ENCODE assay signal across 15 cellular contexts in genomic region chr17:4740584-4740983, GRCh38. TPM values are rescaled to one million over a fixed set of nuclear protein-coding genes. Genes with fewer than 3 reads are reported as not detected.
DNase-seq lines count a peak whose midpoint lies in the region; ATAC-seq, FAIRE-seq and TF ChIP-seq lines count a peak whose summit lies in the region.
"Had no signal": no experiment of that assay in that cellular context is flagged by ENCODE, and none has a peak within 500 bp of the region (broad histone marks: within the 10 kb centered on the region; RNA-seq: fewer than 3 reads in every experiment).

No MANE protein-coding gene starts in this region.

- peaks cover 24% of the 10 kb centered on the region for H3K27me3 Mint-ChIP-seq in activated T-cell treated with anti-CD3 and anti-CD28 coated beads, Interleukin-2, amount 50 U/mL, for 4 hours (ENCODE audit: low read depth)
- peaks cover 39% of the 10 kb centered on the region for H3K27me3 Mint-ChIP-seq in activated CD4-positive, alpha-beta memory T cell treated with anti-CD3 and anti-CD28 coated beads, Interleukin-2, amount 10 ng/mL, durations not matched to agents 7 days and 5 days
- H3K27me3 Mint-ChIP-seq in stimulated activated naive B cell treated with anti-CD40 and anti-IgM and Interleukin-4, amounts not matched to agents 10 μg/mL and 1 μg/mL and 100 μg/mL, for 72 hours: peaks cover 36 to 43% of the 10 kb centered on the region in 2 donors

- H3K4me1 ChIP-seq in kidney (ENCODE audit: control insufficient read depth in 1 of 2, insufficient read depth in 1 of 2, low read depth in 1 of 2, low read length in 2 of 2): peaks cover 0 to 6% of the 10 kb centered on the region in 2 donors

- FAIRE-seq in kidney (lab: Jason Lieb, UNC): no peak

- H3K36me3 ChIP-seq in kidney (ENCODE audit: control insufficient read depth in 1 of 2, insufficient read depth in 2 of 2, low read length in 2 of 2): no peaks in the 10 kb centered on the region
- H3K36me3 ChIP-seq: left ventricle myocardium inferior had no signal

- no peak for DNase-seq in activated T-cell treated with anti-CD3 and anti-CD28 coated beads, Interleukin-2, amount 50 U/mL, for 4 hours
- DNase-seq in activated T-cell treated with anti-CD3 and anti-CD28 coated beads for 4 hours (no peak), kidney (peak; percentile 69), HuH-7.5 (ENCODE audit: low spot score) (no peak), Ammon's horn (ENCODE audit: low spot score) (no peak), kidney glomerular epithelial cell (lab: John Stamatoyannopoulos, UW) (no peak)
- DNase-seq in activated CD4-positive, alpha-beta memory T cell treated with anti-CD3 and anti-CD28 coated beads, Interleukin-2, amount 10 ng/mL, durations not matched to agents 7 days and 5 days: no peak
- DNase-seq in stimulated activated naive B cell treated with anti-CD40 and anti-IgM and Interleukin-4, amounts not matched to agents 10 μg/mL and 1 μg/mL and 100 μg/mL, for 72 hours: no peak
- DNase-seq: left ventricle myocardium inferior, NCI-H1436, NCI-H446, OCI-M1 had no signal

- peak overlapping the region; percentile 76 for H3K4me3 Mint-ChIP-seq in activated T-cell treated with anti-CD3 and anti-CD28 coated beads, Interleukin-2, amount 50 U/mL, for 4 hours
- peak overlapping the region; percentile 74 for H3K4me3 Mint-ChIP-seq in activated CD4-positive, alpha-beta memory T cell treated with anti-CD3 and anti-CD28 coated beads, Interleukin-2, amount 10 ng/mL, durations not matched to agents 7 days and 5 days
- peak overlapping the region; percentile 76 to 77 for H3K4me3 Mint-ChIP-seq in stimulated activated naive B cell treated with anti-CD40 and anti-IgM and Interleukin-4, amounts not matched to agents 10 μg/mL and 1 μg/mL and 100 μg/mL, for 72 hours

- POLR2A ChIA-PET in activated CD4-positive, alpha-beta memory T cell treated with anti-CD3 and anti-CD28 coated beads, Interleukin-2, amount 10 ng/mL, durations not matched to agents 7 days and 5 days (lab: Charles Lee): interaction anchor here (1.3 to 2.4 kb wide), 2 partner anchors 18 to 50 kb away, joined by 3 to 9 read pairs; no protein-coding TSS in a partner anchor

- no peak overlapping the region for H3K4me3 ChIP-seq in kidney (ENCODE audit: low read length in 2 of 2)

- CTCF ChIA-PET in activated CD4-positive, alpha-beta memory T cell treated with anti-CD3 and anti-CD28 coated beads, Interleukin-2, amount 10 ng/mL, durations not matched to agents 7 days and 5 days (lab: Charles Lee): no interaction called here

- no peak overlapping the region for H3K9ac ChIP-seq in kidney (ENCODE audit: low read length in 2 of 2)

- no peak overlapping the region for H3K27ac Mint-ChIP-seq in activated CD4-positive, alpha-beta memory T cell treated with anti-CD3 and anti-CD28 coated beads, Interleukin-2, amount 10 ng/mL, durations not matched to agents 7 days and 5 days
- peak overlapping the region; percentile 43 for H3K27ac Mint-ChIP-seq in stimulated activated naive B cell treated with anti-CD40 and anti-IgM and Interleukin-4, amounts not matched to agents 10 μg/mL and 1 μg/mL and 100 μg/mL, for 72 hours

- no peak for ATAC-seq in activated T-cell treated with anti-CD3 and anti-CD28 coated beads, Interleukin-2, amount 50 U/mL, for 4 hours
- no peak for ATAC-seq in stimulated activated naive B cell treated with anti-CD40 and anti-IgM and Interleukin-4, amounts not matched to agents 10 μg/mL and 1 μg/mL and 100 μg/mL, for 72 hours (replicated peaks)

- H3K36me3 Mint-ChIP-seq in activated T-cell treated with anti-CD3 and anti-CD28 coated beads, Interleukin-2, amount 50 U/mL, for 4 hours (ENCODE audit: insufficient read depth): no peaks in the 10 kb centered on the region
- peaks cover 3% of the 10 kb centered on the region for H3K36me3 Mint-ChIP-seq in activated CD4-positive, alpha-beta memory T cell treated with anti-CD3 and anti-CD28 coated beads, Interleukin-2, amount 10 ng/mL, durations not matched to agents 7 days and 5 days (ENCODE audit: low read depth)
- H3K36me3 Mint-ChIP-seq in stimulated activated naive B cell treated with anti-CD40 and anti-IgM and Interleukin-4, amounts not matched to agents 10 μg/mL and 1 μg/mL and 100 μg/mL, for 72 hours: no peaks in the 10 kb centered on the region

- H3K4me1 Mint-ChIP-seq in activated T-cell treated with anti-CD3 and anti-CD28 coated beads, Interleukin-2, amount 50 U/mL, for 4 hours (ENCODE audit: low read depth): peaks cover 18% of the 10 kb centered on the region
- H3K4me1 Mint-ChIP-seq in activated CD4-positive, alpha-beta memory T cell treated with anti-CD3 and anti-CD28 coated beads, Interleukin-2, amount 10 ng/mL, durations not matched to agents 7 days and 5 days: peaks cover 25% of the 10 kb centered on the region
- H3K4me1 Mint-ChIP-seq in stimulated activated naive B cell treated with anti-CD40 and anti-IgM and Interleukin-4, amounts not matched to agents 10 μg/mL and 1 μg/mL and 100 μg/mL, for 72 hours: peaks cover 30 to 51% of the 10 kb centered on the region in 2 donors

- TF ChIP-seq CTCF in kidney (IDR thresholded peaks at IDR 0.05; ENCODE audit: borderline replicate concordance, extremely low read depth, insufficient read depth): no peak

- H3K9me3 ChIP-seq in kidney (ENCODE audit: control insufficient read depth in 1 of 2, low read length in 2 of 2): no peaks in the 10 kb centered on the region
- H3K9me3 ChIP-seq: left ventricle myocardium inferior had no signal

- H3K27ac ChIP-seq in kidney (ENCODE audit: low read depth in 2 of 2, low read length in 2 of 2): no peak overlapping the region
- H3K27ac ChIP-seq: left ventricle myocardium inferior had no signal

- intact Hi-C loops in kidney (cut with DNase I): no loop called here

- no peaks in the 10 kb centered on the region for H3K9me3 Mint-ChIP-seq in activated T-cell treated with anti-CD3 and anti-CD28 coated beads, Interleukin-2, amount 50 U/mL, for 4 hours
- H3K9me3 Mint-ChIP-seq in activated CD4-positive, alpha-beta memory T cell treated with anti-CD3 and anti-CD28 coated beads, Interleukin-2, amount 10 ng/mL, durations not matched to agents 7 days and 5 days: no peaks in the 10 kb centered on the region
- no peaks in the 10 kb centered on the region for H3K9me3 Mint-ChIP-seq in stimulated activated naive B cell treated with anti-CD40 and anti-IgM and Interleukin-4, amounts not matched to agents 10 μg/mL and 1 μg/mL and 100 μg/mL, for 72 hours

RNA-seq across cellular contexts. Expression of gene CXCL16, which starts 0.9 kb away (rescaled TPM):
- 1 to 10 TPM in 2 of 3 donors, under 1 TPM in 1; 0.76 to 1.5 (median 1.3) TPM for total RNA-seq in activated T-cell treated with anti-CD3 and anti-CD28 coated beads, Interleukin-2, amount 50 U/mL, for 4 hours
- 1 to 10 TPM; 2.2 to 2.6 TPM for total RNA-seq in activated CD4-positive, alpha-beta memory T cell treated with anti-CD3 and anti-CD28 coated beads, Interleukin-2, amount 10 ng/mL, durations not matched to agents 7 days and 5 days
- total RNA-seq in kidney: 83.0 TPM
- polyA plus RNA-seq in kidney (ENCODE audit: insufficient read depth, low read depth, low replicate concordance): 22.5 TPM

RNA-seq across cellular contexts. Expression of gene ZMYND15, which starts 1.0 kb away (rescaled TPM):
- under 1 TPM in 1 of 3 donors, not detected in 2; 0.13 TPM for total RNA-seq in activated T-cell treated with anti-CD3 and anti-CD28 coated beads, Interleukin-2, amount 50 U/mL, for 4 hours
- total RNA-seq in activated CD4-positive, alpha-beta memory T cell treated with anti-CD3 and anti-CD28 coated beads, Interleukin-2, amount 10 ng/mL, durations not matched to agents 7 days and 5 days: under 1 TPM in 1 of 2 experiments, not detected in 1; 0.10 TPM
- total RNA-seq in kidney: 5.1 TPM
- polyA plus RNA-seq in kidney (ENCODE audit: insufficient read depth, low read depth, low replicate concordance): 1.3 TPM

RNA-seq across cellular contexts. Expression of gene MED11, which starts 9.4 kb away (rescaled TPM):
- total RNA-seq in activated T-cell treated with anti-CD3 and anti-CD28 coated beads, Interleukin-2, amount 50 U/mL, for 4 hours: 10 to 100 TPM; 19.6 to 21.6 (median 20.6) TPM
- total RNA-seq in activated CD4-positive, alpha-beta memory T cell treated with anti-CD3 and anti-CD28 coated beads, Interleukin-2, amount 10 ng/mL, durations not matched to agents 7 days and 5 days: 10 to 100 TPM; 24.6 to 25.3 TPM
- total RNA-seq in kidney: 19.0 TPM
- polyA plus RNA-seq in kidney (ENCODE audit: insufficient read depth, low read depth, low replicate concordance): 58.4 TPM

RNA-seq across cellular contexts. Expression of gene ARRB2, which starts 30.2 kb away (rescaled TPM):
- total RNA-seq in activated T-cell treated with anti-CD3 and anti-CD28 coated beads, Interleukin-2, amount 50 U/mL, for 4 hours: 10 to 100 TPM; 89.7 to 99.4 (median 94.7) TPM
- total RNA-seq in activated CD4-positive, alpha-beta memory T cell treated with anti-CD3 and anti-CD28 coated beads, Interleukin-2, amount 10 ng/mL, durations not matched to agents 7 days and 5 days: 100 to 1,000 TPM; 372 to 378 TPM
- total RNA-seq in kidney: 63.1 TPM
- polyA plus RNA-seq in kidney (ENCODE audit: insufficient read depth, low read depth, low replicate concordance): 32.8 TPM

RNA-seq across cellular contexts. Expression of gene TM4SF5, which starts 31.1 kb away (rescaled TPM):
- not detected for total RNA-seq in activated T-cell treated with anti-CD3 and anti-CD28 coated beads, Interleukin-2, amount 50 U/mL, for 4 hours
- under 1 TPM in 1 of 2 experiments, not detected in 1; 0.35 TPM for total RNA-seq in activated CD4-positive, alpha-beta memory T cell treated with anti-CD3 and anti-CD28 coated beads, Interleukin-2, amount 10 ng/mL, durations not matched to agents 7 days and 5 days
- 0.88 TPM for total RNA-seq in kidney
- 31.3 TPM for polyA plus RNA-seq in kidney (ENCODE audit: insufficient read depth, low read depth, low replicate concordance)
- total RNA-seq: H7, left ventricle myocardium inferior, omental fat pad had no signal
- polyA plus RNA-seq: AG04450 had no signal

Comparison
In these comparisons a context has a peak if more than half of its experiments do, and no peak if none do; other contexts are left out.
1. RNA of gene CXCL16, which starts 0.9 kb away (total RNA-seq): 83.0 TPM in kidney (single experiment); 2.2 to 2.6 TPM in activated CD4-positive, alpha-beta memory T cell treated with anti-CD3 and anti-CD28 coated beads, Interleukin-2, amount 10 ng/mL, durations not matched to agents 7 days and 5 days and 0.76 to 1.5 TPM in activated T-cell treated with anti-CD3 and anti-CD28 coated beads, Interleukin-2, amount 50 U/mL, for 4 hours; every median in the first group is over 10 times any median in the second.
2. Peak in every context shown above with its lines, with median percentiles within 50 percentile points of each other: H3K4me3 Mint-ChIP-seq.